In the genomic region with DNA sequence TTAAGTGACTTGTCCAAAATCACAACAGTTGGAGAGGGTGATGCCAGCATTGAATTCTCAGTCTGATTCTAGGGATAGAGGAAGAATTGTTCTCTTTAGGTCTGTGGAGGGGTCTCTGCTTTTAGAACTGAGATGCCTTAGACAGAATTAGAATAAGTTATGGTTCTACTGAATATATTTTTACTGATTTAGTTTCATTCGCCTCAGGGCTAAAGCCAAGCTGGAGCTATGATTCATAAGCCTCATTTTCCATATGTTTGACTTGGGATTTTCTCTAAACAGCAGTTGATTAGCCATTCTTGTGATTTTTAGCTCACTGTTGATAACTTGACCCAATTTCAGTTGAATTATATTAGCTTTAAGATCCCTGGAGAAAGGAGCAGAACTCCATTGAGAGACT, we compare ENCODE assay signal across 17 cellular contexts.
DNase-seq lines count a peak whose midpoint lies in the region; ATAC-seq and TF ChIP-seq lines count a peak whose summit lies in the region.
"Had no signal": no experiment of that assay in that cellular context is flagged by ENCODE, and none has a peak within 500 bp of the region (broad histone marks: within the 10 kb centered on the region; RNA-seq: fewer than 3 reads in every experiment).

No MANE protein-coding gene starts in this region.

- H3K9me3 ChIP-seq in adipocyte (ENCODE audit: control insufficient read depth, low read length) (no peaks in the 10 kb centered on the region), gastroesophageal sphincter (no peaks in the 10 kb centered on the region)
- H3K9me3 ChIP-seq: BLaER1 treated with 17β-estradiol and CSF1 and Interleukin-3, amounts not matched to agents 10 nM and 100 nM had no signal

- H3K4me1 ChIP-seq in adipocyte (ENCODE audit: control insufficient read depth, insufficient read depth, low read length) (no peaks in the 10 kb centered on the region), gastroesophageal sphincter (no peaks in the 10 kb centered on the region)
- H3K4me1 ChIP-seq: BLaER1 treated with 17β-estradiol and CSF1 and Interleukin-3, amounts not matched to agents 10 nM and 100 nM had no signal

- H3K27ac ChIP-seq in gastroesophageal sphincter: no peak overlapping the region
- H3K27ac ChIP-seq: BLaER1 treated with 17β-estradiol and CSF1 and Interleukin-3, amounts not matched to agents 10 nM and 100 nM had no signal

- no peak for TF ChIP-seq EP300 in gastroesophageal sphincter (IDR thresholded peaks at IDR 0.05)

- no peak for TF ChIP-seq POLR2A in gastroesophageal sphincter (IDR thresholded peaks at IDR 0.05)
- no peak for TF ChIP-seq POLR2A in lower leg skin (IDR thresholded peaks at IDR 0.05)

- intact Hi-C loops in lower leg skin (cut with DNase I; ENCODE audit: low total_unique reads): no loop called here

- H3K4me3 ChIP-seq in adipocyte (ENCODE audit: low read length): no peak overlapping the region
- H3K4me3 ChIP-seq in gastroesophageal sphincter: no peak overlapping the region
- H3K4me3 ChIP-seq in lower leg skin (ENCODE audit: low read depth, poor library complexity, severe bottlenecking): no peak overlapping the region
- H3K4me3 ChIP-seq: BLaER1 treated with 17β-estradiol and CSF1 and Interleukin-3, amounts not matched to agents 10 nM and 100 nM had no signal

- WGBS in gastroesophageal sphincter (ENCODE audit: low coverage in 1 of 2), 2 donors: 57 to 68% methylated on average over 1 of the region's 1 CpG
- WGBS in lower leg skin, 2 donors: 74 to 79% methylated on average over 1 of the region's 1 CpG

- H3K27me3 ChIP-seq in adipocyte (replicated peaks; ENCODE audit: control insufficient read depth, insufficient read depth, low read length) (no peaks in the 10 kb centered on the region), gastroesophageal sphincter (no peaks in the 10 kb centered on the region)
- H3K27me3 ChIP-seq: BLaER1 treated with 17β-estradiol and CSF1 and Interleukin-3, amounts not matched to agents 10 nM and 100 nM had no signal

- ATAC-seq in gastroesophageal sphincter: no peak
- ATAC-seq: CD8-positive, alpha-beta T cell; HCT116 had no signal

- H3K36me3 ChIP-seq in adipocyte (ENCODE audit: control insufficient read depth, insufficient read depth, low read length, severe bottlenecking): no peaks in the 10 kb centered on the region
- no peaks in the 10 kb centered on the region for H3K36me3 ChIP-seq in gastroesophageal sphincter
- H3K36me3 ChIP-seq: BLaER1 treated with 17β-estradiol and CSF1 and Interleukin-3, amounts not matched to agents 10 nM and 100 nM had no signal

- TF ChIP-seq CTCF in gastroesophageal sphincter (IDR thresholded peaks at IDR 0.05): no peak
- TF ChIP-seq CTCF in lower leg skin (IDR thresholded peaks at IDR 0.05): no peak

- no peak overlapping the region for H3K9ac ChIP-seq in adipocyte (ENCODE audit: low read length)
- H3K9ac ChIP-seq: BLaER1 treated with 17β-estradiol and CSF1 and Interleukin-3, amounts not matched to agents 10 nM and 100 nM had no signal

- peak; percentile 50 for DNase-seq in EL
- peak; percentile 51 for DNase-seq in adipocyte (ENCODE audit: low read depth)
- peak; percentile 23 for DNase-seq in fibroblast of peridontal ligament (ENCODE audit: extremely low read depth)
- no peak for DNase-seq in cerebellar cortex (ENCODE audit: low spot score)
- no peak for DNase-seq in activated effector memory CD4-positive, alpha-beta T cell treated with anti-CD3 and anti-CD28 coated beads, Interleukin-2, amount 50 U/mL, for 16 hours
- no peak for DNase-seq in lower leg skin (ENCODE audit: low spot score in 2 of 2)
- DNase-seq: CD8-positive, alpha-beta T cell; COR-L47; DMS 273 treated with DMSO at 0.1 percent for 48 hours; DMS53; DND-41; GF-D8; GOT3; H7 had no signal

Comparison
In these comparisons a context has a peak if more than half of its experiments do, and no peak if none do; other contexts are left out.
1. DNase-seq: peak in EL (single experiment), adipocyte (single experiment) and fibroblast of peridontal ligament (single experiment); none in cerebellar cortex (single experiment), activated effector memory CD4-positive, alpha-beta T cell treated with anti-CD3 and anti-CD28 coated beads, Interleukin-2, amount 50 U/mL, for 16 hours (single experiment) and lower leg skin (0 of 2).